11 cellular contexts compared by ENCODE assay signal in genomic region chr11:68041617-68042218, GRCh38. TPM values are rescaled to one million over a fixed set of nuclear protein-coding genes. Genes with fewer than 3 reads are reported as not detected.
DNase-seq lines count a peak whose midpoint lies in the region; ATAC-seq lines count a peak whose summit lies in the region.
"Had no signal": no experiment of that assay in that cellular context is flagged by ENCODE, and none has a peak within 500 bp of the region (broad histone marks: within the 10 kb centered on the region; RNA-seq: fewer than 3 reads in every experiment).

No MANE protein-coding gene starts in this region.

- H3K27me3 ChIP-seq in CD8-positive, alpha-beta memory T cell (ENCODE audit: insufficient read depth, low read length, poor library complexity, severe bottlenecking) = no peaks in the 10 kb centered on the region
- H3K27me3 ChIP-seq in NT2/D1 (ENCODE audit: insufficient read depth, insufficient read length) = no peaks in the 10 kb centered on the region

- H3K27ac Mint-ChIP-seq in CD8-positive, alpha-beta memory T cell = peak overlapping the region; percentile 51 to 87 (median 70)
- no peak overlapping the region for H3K27ac Mint-ChIP-seq in dendritic cell treated with granulocyte-macrophage colony-stimulating factor and Interleukin-4, amounts not matched to agents 40 ng/mL and 50 ng/mL, for 4 days

- intact Hi-C loops in dendritic cell treated with granulocyte-macrophage colony-stimulating factor and Interleukin-4, amounts not matched to agents 40 ng/mL and 50 ng/mL, for 4 days (cut with micrococcal nuclease) = loop anchor here (2.0 kb wide), 1 partner anchor 31 kb away; the partner anchor contains the start of gene ALDH3B1

- H3K4me1 ChIP-seq in CD8-positive, alpha-beta memory T cell (ENCODE audit: insufficient read depth, low read length) = peaks cover 41% of the 10 kb centered on the region
- peaks cover 46% of the 10 kb centered on the region for H3K4me1 ChIP-seq in NT2/D1 (ENCODE audit: insufficient read depth, insufficient read length)

- H3K36me3 ChIP-seq in CD8-positive, alpha-beta memory T cell (ENCODE audit: insufficient read depth, low read length) = no peaks in the 10 kb centered on the region
- H3K36me3 ChIP-seq in NT2/D1 (ENCODE audit: insufficient read depth, insufficient read length, low read length) = peaks cover 29% of the 10 kb centered on the region

- H3K4me3 ChIP-seq in CD8-positive, alpha-beta memory T cell (ENCODE audit: low read length) = no peak overlapping the region
- H3K4me3 ChIP-seq in NT2/D1 (ENCODE audit: insufficient read length, low read depth) (no peak overlapping the region), skin epidermis (no peak overlapping the region)

- in situ Hi-C loops in ACHN (cut with HindIII; ENCODE audit: low pct_ligation_motif_present, low pct_unique_long_range_greater_than_20kb, low sequenced_read_pairs) = no loop called here

- peaks cover 19 to 34% (median 22%) of the 10 kb centered on the region in 3 donors for H3K4me1 Mint-ChIP-seq in CD8-positive, alpha-beta memory T cell
- H3K4me1 Mint-ChIP-seq in dendritic cell treated with granulocyte-macrophage colony-stimulating factor and Interleukin-4, amounts not matched to agents 40 ng/mL and 50 ng/mL, for 4 days (ENCODE audit: low read depth) = peaks cover 53% of the 10 kb centered on the region

- peak overlapping the region; percentile 92 for H3K27ac ChIP-seq in CD8-positive, alpha-beta memory T cell (ENCODE audit: low read depth, low read length)
- H3K27ac ChIP-seq in skin epidermis = peak overlapping the region in 12 of 21 experiments; percentile 2 to 96 (median 86)

- peak in 1 of 5 donors; percentile 33 for DNase-seq in CD8-positive, alpha-beta memory T cell
- no peak for DNase-seq in NT2/D1 (ENCODE audit: low read depth, low spot score)
- DNase-seq in ACHN = no peak
- DNase-seq in NCI-H1694 (lab: John Stamatoyannopoulos, UW) = no peak
- DNase-seq: DMS79 treated with DMSO at 0.1 percent for 48 hours; NCI-H1092; stimulated activated CD4-positive, alpha-beta T cell treated with anti-CD3 and anti-CD28 coated beads, Interleukin-4, amount 100 ng/mL, for 4 hours; T1000 had no signal

- H3K36me3 Mint-ChIP-seq in CD8-positive, alpha-beta memory T cell = peaks cover 0 to 37% (median 0%) of the 10 kb centered on the region in 3 donors
- peaks cover 82% of the 10 kb centered on the region for H3K36me3 Mint-ChIP-seq in dendritic cell treated with granulocyte-macrophage colony-stimulating factor and Interleukin-4, amounts not matched to agents 40 ng/mL and 50 ng/mL, for 4 days (ENCODE audit: low read depth)

- no peaks in the 10 kb centered on the region for H3K9me3 Mint-ChIP-seq in CD8-positive, alpha-beta memory T cell
- H3K9me3 Mint-ChIP-seq in dendritic cell treated with granulocyte-macrophage colony-stimulating factor and Interleukin-4, amounts not matched to agents 40 ng/mL and 50 ng/mL, for 4 days = no peaks in the 10 kb centered on the region

- POLR2A ChIA-PET in CD8-positive, alpha-beta memory T cell (lab: Charles Lee) = interaction anchor here (2.5 kb wide), 1 partner anchor 11 kb away, joined by 7 read pairs; the partner anchor contains the start of gene NDUFS8

- ATAC-seq in HG03025 (IDR thresholded peaks at IDR 0.05; ENCODE audit: low FRiP score, unreplicated experiment) = no peak

- no peaks in the 10 kb centered on the region for H3K9me3 ChIP-seq in CD8-positive, alpha-beta memory T cell (ENCODE audit: low read length)
- no peaks in the 10 kb centered on the region for H3K9me3 ChIP-seq in NT2/D1 (ENCODE audit: insufficient read depth, low read length)

- CTCF ChIA-PET in CD8-positive, alpha-beta memory T cell (lab: Charles Lee) = no interaction called here

- no peaks in the 10 kb centered on the region for H3K27me3 Mint-ChIP-seq in CD8-positive, alpha-beta memory T cell
- no peaks in the 10 kb centered on the region for H3K27me3 Mint-ChIP-seq in dendritic cell treated with granulocyte-macrophage colony-stimulating factor and Interleukin-4, amounts not matched to agents 40 ng/mL and 50 ng/mL, for 4 days

- peak overlapping the region; percentile 19 to 69 (median 54) for H3K4me3 Mint-ChIP-seq in CD8-positive, alpha-beta memory T cell
- H3K4me3 Mint-ChIP-seq in dendritic cell treated with granulocyte-macrophage colony-stimulating factor and Interleukin-4, amounts not matched to agents 40 ng/mL and 50 ng/mL, for 4 days = peak overlapping the region; percentile 93

- peak overlapping the region; percentile 28 for H3K9ac ChIP-seq in NT2/D1 (ENCODE audit: insufficient read length, low read depth)

RNA-seq across cellular contexts. Expression of gene TCIRG1, which starts 2.9 kb away (rescaled TPM):
- 100 to 1,000 TPM; 108 to 126 TPM for total RNA-seq in CD8-positive, alpha-beta memory T cell
- polyA plus RNA-seq in CD8-positive, alpha-beta memory T cell = 48.1 TPM

RNA-seq across cellular contexts. Expression of gene NDUFS8, which starts 11.2 kb away (rescaled TPM):
- 100 to 1,000 TPM; 132 to 140 TPM for total RNA-seq in CD8-positive, alpha-beta memory T cell
- polyA plus RNA-seq in CD8-positive, alpha-beta memory T cell = 170 TPM

RNA-seq across cellular contexts. Expression of gene ALDH3B1, which starts 31.6 kb away (rescaled TPM):
- under 1 TPM; 0.20 to 0.33 TPM for total RNA-seq in CD8-positive, alpha-beta memory T cell
- 0.12 TPM for polyA plus RNA-seq in CD8-positive, alpha-beta memory T cell

RNA-seq across cellular contexts. Expression of gene UNC93B1, which starts 37.8 kb away (rescaled TPM):
- 10 to 100 TPM in 1 of 2 experiments, 1 to 10 TPM in 1; 9.8 to 11.1 TPM for total RNA-seq in CD8-positive, alpha-beta memory T cell
- 26.5 TPM for polyA plus RNA-seq in CD8-positive, alpha-beta memory T cell
